In genomic region chr11:69750108-69750850, GRCh38 we compare ENCODE assay signal across 22 cellular contexts. TPM values are rescaled to one million over a fixed set of nuclear protein-coding genes. Genes with fewer than 3 reads are reported as not detected.
DNase-seq lines count a peak whose midpoint lies in the region; ATAC-seq and TF ChIP-seq lines count a peak whose summit lies in the region.
"Had no signal": no experiment of that assay in that cellular context is flagged by ENCODE, and none has a peak within 500 bp of the region (broad histone marks: within the 10 kb centered on the region; RNA-seq: fewer than 3 reads in every experiment).

No MANE protein-coding gene starts in this region.

- no peak overlapping the region for H3K4ac ChIP-seq in neuronal stem cell (ENCODE audit: low read length)

- peak overlapping the region; percentile 67 for H3K23ac ChIP-seq in neuronal stem cell (ENCODE audit: low read depth, low read length, poor library complexity)

- peak; percentile 42 for DNase-seq in ELF-1 (ENCODE audit: low read depth, low spot score)
- peak; percentile 58 for DNase-seq in NCI-H69 (lab: John Stamatoyannopoulos, UW)
- peak; percentile 61 for DNase-seq in endodermal cell
- DNase-seq in neuronal stem cell (ENCODE audit: low spot score): no peak
- no peak for DNase-seq in activated T-cell treated with anti-CD3 and anti-CD28 coated beads, Interleukin-2, amount 50 U/mL, for 72 hours
- DNase-seq in amygdala (lab: John Stamatoyannopoulos, UW): no peak
- DNase-seq: AML-193; Caco-2; CD4-positive, alpha-beta T cell; DMS79; GF-D8; HFFc6; IMR-90 had no signal

- no peak overlapping the region for H2BK15ac ChIP-seq in neuronal stem cell (ENCODE audit: low read length)

- H4K91ac ChIP-seq in neuronal stem cell (ENCODE audit: low read depth, low read length, poor library complexity): no peak overlapping the region

- no peak for TF ChIP-seq CTCF in endodermal cell (conservative IDR thresholded peaks at IDR 0.05)

- 73 to 81% methylated on average over 5 to 11 of the region's 11 CpGs for WGBS in endodermal cell (ENCODE audit: insufficient coverage in 1 of 2, insufficient read length in 1 of 2), 2 experiments
- whole genome bisulfite sequencing in neuronal stem cell (ENCODE audit: extremely low coverage in 2 of 2, insufficient read length in 2 of 2, insufficient replicate concordance in 1 of 2), 2 donors: no CpG with 5 or more reads among the region's 11 CpGs

- no peaks in the 10 kb centered on the region for H3K9me3 ChIP-seq in endodermal cell (ENCODE audit: control insufficient read depth, low read length)
- H3K9me3 ChIP-seq in neuronal stem cell (replicated peaks in 1 of 2; ENCODE audit: control insufficient read depth in 2 of 2, insufficient read depth in 1 of 2, low read depth in 1 of 2, low read length in 2 of 2): peaks cover 0 to 2% of the 10 kb centered on the region in 2 donors
- H3K9me3 ChIP-seq: A549, Caco-2 had no signal

- no peaks in the 10 kb centered on the region for H3K36me3 ChIP-seq in endodermal cell (ENCODE audit: control insufficient read depth, insufficient read depth, low read length)
- H3K36me3 ChIP-seq in neuronal stem cell (replicated peaks in 1 of 2; ENCODE audit: control insufficient read depth in 2 of 2, insufficient read depth in 2 of 2, low read length in 2 of 2): no peaks in the 10 kb centered on the region

- no peak overlapping the region for H3K18ac ChIP-seq in neuronal stem cell (ENCODE audit: low read length)

- H3K9ac ChIP-seq in endodermal cell (ENCODE audit: extremely low read depth, low read length, poor library complexity, severe bottlenecking) (no peak overlapping the region), neuronal stem cell (ENCODE audit: low read depth, low read length, poor library complexity) (no peak overlapping the region)

- H2BK120ac ChIP-seq in neuronal stem cell (ENCODE audit: low read depth, low read length): no peak overlapping the region

- H4K8ac ChIP-seq in neuronal stem cell (ENCODE audit: low read depth, low read length): no peak overlapping the region

- H3K4me1 ChIP-seq in endodermal cell (ENCODE audit: control insufficient read depth, insufficient read depth, low read length) (peaks cover 4% of the 10 kb centered on the region), neuronal stem cell (ENCODE audit: control insufficient read depth in 2 of 2, insufficient read depth in 1 of 2, low read depth in 1 of 2, low read length in 2 of 2) (peaks cover 0 to 12% of the 10 kb centered on the region in 2 donors)
- H3K4me1 ChIP-seq: A549 had no signal

- ATAC-seq in activated T-cell treated with anti-CD3 and anti-CD28 coated beads, Interleukin-2, amount 50 U/mL, for 72 hours (replicated peaks in 1 of 2): no peak
- no peak for ATAC-seq in stimulated activated memory B cell treated with anti-CD40 and anti-IgM and Interleukin-4, amounts not matched to agents 10 μg/mL and 1 μg/mL and 100 μg/mL, for 72 hours
- ATAC-seq: HCT116 had no signal

- H2BK12ac ChIP-seq in neuronal stem cell (ENCODE audit: low read length): no peak overlapping the region

- H3K4me3 ChIP-seq in endodermal cell (ENCODE audit: low read length) (no peak overlapping the region), neuronal stem cell (ENCODE audit: low read length in 2 of 2) (no peak overlapping the region)
- H3K4me3 ChIP-seq: A549 had no signal

- no peak overlapping the region for H2AFZ ChIP-seq in neuronal stem cell (ENCODE audit: low read length)

- no peaks in the 10 kb centered on the region for H3K79me1 ChIP-seq in neuronal stem cell (ENCODE audit: low read depth, low read length)

- H3K4me2 ChIP-seq in neuronal stem cell (ENCODE audit: insufficient read depth, low read length, poor library complexity, severe bottlenecking): no peak overlapping the region
- H3K4me2 ChIP-seq: A549 had no signal

- H3K27ac Mint-ChIP-seq in endodermal cell: no peak overlapping the region
- H3K27ac Mint-ChIP-seq in activated T-cell treated with anti-CD3 and anti-CD28 coated beads, Interleukin-2, amount 50 U/mL, for 72 hours: no peak overlapping the region
- H3K27ac Mint-ChIP-seq in stimulated activated memory B cell treated with anti-CD40 and anti-IgM and Interleukin-4, amounts not matched to agents 10 μg/mL and 1 μg/mL and 100 μg/mL, for 72 hours: no peak overlapping the region
- H3K27ac Mint-ChIP-seq: CD4-positive, alpha-beta T cell; HFFc6 had no signal

- H3K27me3 Mint-ChIP-seq in endodermal cell (ENCODE audit: insufficient read depth): peaks cover 2% of the 10 kb centered on the region
- no peaks in the 10 kb centered on the region for H3K27me3 Mint-ChIP-seq in activated T-cell treated with anti-CD3 and anti-CD28 coated beads, Interleukin-2, amount 50 U/mL, for 72 hours (ENCODE audit: low read depth)
- peaks cover 46% of the 10 kb centered on the region for H3K27me3 Mint-ChIP-seq in stimulated activated memory B cell treated with anti-CD40 and anti-IgM and Interleukin-4, amounts not matched to agents 10 μg/mL and 1 μg/mL and 100 μg/mL, for 72 hours

- no peak overlapping the region for H3K14ac ChIP-seq in neuronal stem cell (ENCODE audit: low read length)

- peak overlapping the region; percentile 49 for H2BK5ac ChIP-seq in neuronal stem cell (ENCODE audit: low read length)

- H3K9me3 Mint-ChIP-seq in endodermal cell: no peaks in the 10 kb centered on the region
- H3K9me3 Mint-ChIP-seq in activated T-cell treated with anti-CD3 and anti-CD28 coated beads, Interleukin-2, amount 50 U/mL, for 72 hours: no peaks in the 10 kb centered on the region
- no peaks in the 10 kb centered on the region for H3K9me3 Mint-ChIP-seq in stimulated activated memory B cell treated with anti-CD40 and anti-IgM and Interleukin-4, amounts not matched to agents 10 μg/mL and 1 μg/mL and 100 μg/mL, for 72 hours
- H3K9me3 Mint-ChIP-seq: CD4-positive, alpha-beta T cell; HFFc6 had no signal

- H2AK5ac ChIP-seq in neuronal stem cell (ENCODE audit: low read depth, low read length): peak overlapping the region; percentile 32

- H3K4me1 Mint-ChIP-seq in endodermal cell: peaks cover 12% of the 10 kb centered on the region
- no peaks in the 10 kb centered on the region for H3K4me1 Mint-ChIP-seq in activated T-cell treated with anti-CD3 and anti-CD28 coated beads, Interleukin-2, amount 50 U/mL, for 72 hours (ENCODE audit: low read depth)
- no peaks in the 10 kb centered on the region for H3K4me1 Mint-ChIP-seq in stimulated activated memory B cell treated with anti-CD40 and anti-IgM and Interleukin-4, amounts not matched to agents 10 μg/mL and 1 μg/mL and 100 μg/mL, for 72 hours

- no peaks in the 10 kb centered on the region for H3K36me3 Mint-ChIP-seq in endodermal cell (ENCODE audit: low read depth)
- H3K36me3 Mint-ChIP-seq in activated T-cell treated with anti-CD3 and anti-CD28 coated beads, Interleukin-2, amount 50 U/mL, for 72 hours (ENCODE audit: insufficient read depth in 2 of 2): no peaks in the 10 kb centered on the region
- no peaks in the 10 kb centered on the region for H3K36me3 Mint-ChIP-seq in stimulated activated memory B cell treated with anti-CD40 and anti-IgM and Interleukin-4, amounts not matched to agents 10 μg/mL and 1 μg/mL and 100 μg/mL, for 72 hours

- H3K4me3 Mint-ChIP-seq in endodermal cell: no peak overlapping the region
- H3K4me3 Mint-ChIP-seq in activated T-cell treated with anti-CD3 and anti-CD28 coated beads, Interleukin-2, amount 50 U/mL, for 72 hours: no peak overlapping the region
- no peak overlapping the region for H3K4me3 Mint-ChIP-seq in stimulated activated memory B cell treated with anti-CD40 and anti-IgM and Interleukin-4, amounts not matched to agents 10 μg/mL and 1 μg/mL and 100 μg/mL, for 72 hours
- H3K4me3 Mint-ChIP-seq: CD4-positive, alpha-beta T cell; HFFc6 had no signal

- H3K27ac ChIP-seq in endodermal cell (ENCODE audit: low read depth, low read length) (no peak overlapping the region), neuronal stem cell (replicated peaks; ENCODE audit: low read length) (no peak overlapping the region)
- H3K27ac ChIP-seq: 22Rv1, A549, C4-2B, HL-60 had no signal

- H3K27me3 ChIP-seq in endodermal cell (ENCODE audit: control insufficient read depth, insufficient read depth, low read length, poor library complexity, severe bottlenecking) (no peaks in the 10 kb centered on the region), neuronal stem cell (ENCODE audit: control insufficient read depth in 3 of 3, insufficient read depth in 3 of 3, low read depth in 1 of 3, low read length in 3 of 3) (peaks cover 0 to 3% (median 0%) of the 10 kb centered on the region in 3 experiments)

RNA-seq across cellular contexts. Expression of gene FGF4, which starts 24.9 kb away (rescaled TPM):
- total RNA-seq in endodermal cell: 1 to 10 TPM in 1 of 2 donors, under 1 TPM in 1; 0.27 to 3.5 TPM
- polyA plus RNA-seq in endodermal cell (2013, experiment 1 of 2): 0.46 TPM
- polyA plus RNA-seq in endodermal cell (2013, experiment 2 of 2): 0.08 TPM
- polyA plus RNA-seq in neuronal stem cell (2013, experiment 1 of 2): 0.06 TPM
- polyA plus RNA-seq in neuronal stem cell (2013, experiment 2 of 2): 0.06 TPM
- not detected for total RNA-seq in activated T-cell treated with anti-CD3 and anti-CD28 coated beads, Interleukin-2, amount 50 U/mL, for 72 hours
- total RNA-seq: Caco-2; CD4-positive, alpha-beta T cell; Daoy; HFFc6; HT1080; IMR-90 had no signal
- polyA plus RNA-seq: A549, BJ, IMR-90 had no signal

RNA-seq across cellular contexts. Expression of gene FGF19, which starts 46.5 kb away (rescaled TPM):
- total RNA-seq in endodermal cell: under 1 TPM; 0.37 to 0.40 TPM
- 4.0 TPM for polyA plus RNA-seq in endodermal cell (2013, experiment 1 of 2)
- 1.9 TPM for polyA plus RNA-seq in endodermal cell (2013, experiment 2 of 2)
- polyA plus RNA-seq in neuronal stem cell (2013, experiment 1 of 2): 0.20 TPM
- polyA plus RNA-seq in neuronal stem cell (2013, experiment 2 of 2): 0.15 TPM
- total RNA-seq in activated T-cell treated with anti-CD3 and anti-CD28 coated beads, Interleukin-2, amount 50 U/mL, for 72 hours: under 1 TPM; 0.10 to 0.35 TPM
- total RNA-seq: CD4-positive, alpha-beta T cell; Daoy; HFFc6; HT1080; IMR-90 had no signal
- polyA plus RNA-seq: BJ, IMR-90 had no signal

Comparison
In these comparisons a context has a peak if more than half of its experiments do, and no peak if none do; other contexts are left out.
1. DNase-seq: peak in ELF-1 (single experiment), NCI-H69 (single experiment) and endodermal cell (single experiment); none in neuronal stem cell (single experiment), activated T-cell treated with anti-CD3 and anti-CD28 coated beads, Interleukin-2, amount 50 U/mL, for 72 hours (0 of 2) and amygdala (0 of 56).